In genomic region chr18:32470713-32471633, GRCh38 we compare ENCODE assay signal across 1 cellular context.
TF ChIP-seq lines count a peak whose summit lies in the region.

Gene GAREM1 (minus strand): TSS chr18:32470882. CDS start chr18:32470428, 454 bp downstream.

TF ChIP-seq in HepG2, 621 proteins besides CTCF, POLR2A, EP300 and RAD21 (continued from another document and continues in another):
- no peak for TF ChIP-seq JUNB (CRISPR knock-in tag; IDR thresholded peaks at IDR 0.05; ENCODE audit: borderline replicate concordance)
- no peak; the same call in 1 of the 2 replicates for TF ChIP-seq SMC3 (IDR thresholded peaks at IDR 0.05; ENCODE audit: low read length)
- TF ChIP-seq ZNF674 (CRISPR knock-in tag; IDR thresholded peaks at IDR 0.05; ENCODE audit: low read depth) = no peak
- no peak for TF ChIP-seq ZNF260 (CRISPR knock-in tag; IDR thresholded peaks at IDR 0.05; ENCODE audit: borderline replicate concordance, low read depth)
- peak; percentile 76; the same call in 1 of the 2 replicates for TF ChIP-seq ZNF274 (CRISPR knock-in tag; IDR thresholded peaks at IDR 0.05)
- TF ChIP-seq ZNF83 (CRISPR knock-in tag; IDR thresholded peaks at IDR 0.05; ENCODE audit: borderline replicate concordance) = no peak
- TF ChIP-seq ZSCAN29 (CRISPR knock-in tag; conservative IDR thresholded peaks at IDR 0.05) = no peak
- no peak for TF ChIP-seq ZSCAN5A (CRISPR knock-in tag; IDR thresholded peaks at IDR 0.05; ENCODE audit: borderline replicate concordance)
- TF ChIP-seq ZSCAN25 (CRISPR knock-in tag; IDR thresholded peaks at IDR 0.05) = peak; percentile 61; the same call in 1 of the 2 replicates
- TF ChIP-seq RARG (CRISPR knock-in tag; IDR thresholded peaks at IDR 0.05; ENCODE audit: low read depth) = no peak
- TF ChIP-seq MLXIP (CRISPR knock-in tag; IDR thresholded peaks at IDR 0.05; ENCODE audit: borderline replicate concordance) = no peak
- no peak for TF ChIP-seq NR2F6 (IDR thresholded peaks at IDR 0.05)
- no peak for TF ChIP-seq NR2F6 (CRISPR knock-in tag; IDR thresholded peaks at IDR 0.05)
- peak; percentile 52; the same call in 1 of the 2 replicates for TF ChIP-seq ZGPAT (CRISPR knock-in tag; IDR thresholded peaks at IDR 0.05)
- TF ChIP-seq ZNF414 (CRISPR knock-in tag; IDR thresholded peaks at IDR 0.05) = 0 out of 2 replicates have a peak, but pooled peaks have one; percentile 48
- no peak for TF ChIP-seq ZNF335 (CRISPR knock-in tag; IDR thresholded peaks at IDR 0.05)
- TF ChIP-seq ZMAT5 (CRISPR knock-in tag; IDR thresholded peaks at IDR 0.05; ENCODE audit: borderline replicate concordance, low read depth) = no peak
- TF ChIP-seq ZFP36L2 (CRISPR knock-in tag; IDR thresholded peaks at IDR 0.05) = no peak
- TF ChIP-seq ZNF749 (CRISPR knock-in tag; IDR thresholded peaks at IDR 0.05; ENCODE audit: borderline replicate concordance) = 0 out of 2 replicates have a peak, but pooled peaks have one; percentile 24
- no peak for TF ChIP-seq ZNF678 (CRISPR knock-in tag; IDR thresholded peaks at IDR 0.05)
- peak; percentile 16; the same call in 1 of the 2 replicates for TF ChIP-seq ZNF670 (CRISPR knock-in tag; IDR thresholded peaks at IDR 0.05; ENCODE audit: borderline replicate concordance)
- TF ChIP-seq ZNF839 (CRISPR knock-in tag; IDR thresholded peaks at IDR 0.05; ENCODE audit: borderline replicate concordance) = 0 out of 2 replicates have a peak, but pooled peaks have one; percentile 57
- 0 out of 2 replicates have a peak, but pooled peaks have one; percentile 73 for TF ChIP-seq ZNF512 (CRISPR knock-in tag; IDR thresholded peaks at IDR 0.05)
- TF ChIP-seq ZFP37 (CRISPR knock-in tag; IDR thresholded peaks at IDR 0.05; ENCODE audit: borderline replicate concordance) = no peak
- peak; percentile 35; the same call in 1 of the 2 replicates for TF ChIP-seq ZNF574 (CRISPR knock-in tag; IDR thresholded peaks at IDR 0.05)
- TF ChIP-seq IKZF5 (CRISPR knock-in tag; IDR thresholded peaks at IDR 0.05) = 0 out of 2 replicates have a peak, but pooled peaks have one; percentile 49
- TF ChIP-seq HOXD1 (CRISPR knock-in tag; IDR thresholded peaks at IDR 0.05) = no peak
- no peak for TF ChIP-seq ZNF263 (CRISPR knock-in tag; IDR thresholded peaks at IDR 0.05)
- no peak for TF ChIP-seq ZMYM3 (CRISPR knock-in tag; IDR thresholded peaks at IDR 0.05)
- TF ChIP-seq ZKSCAN8 (CRISPR knock-in tag; IDR thresholded peaks at IDR 0.05; ENCODE audit: borderline replicate concordance) = no peak
- TF ChIP-seq GATAD2A (CRISPR knock-in tag; IDR thresholded peaks at IDR 0.05) = peak; percentile 45; the same call in 1 of the 2 replicates
- no peak for TF ChIP-seq AHR (CRISPR knock-in tag; IDR thresholded peaks at IDR 0.05)
- TF ChIP-seq KDM4B (CRISPR knock-in tag; IDR thresholded peaks at IDR 0.05) = peak; percentile 35; the same call in 1 of the 2 replicates
- TF ChIP-seq ZBTB10 (CRISPR knock-in tag; IDR thresholded peaks at IDR 0.05; ENCODE audit: borderline replicate concordance) = no peak
- no peak for TF ChIP-seq CBX2 (IDR thresholded peaks at IDR 0.05; ENCODE audit: low read depth, low read length)
- TF ChIP-seq CBX2 (CRISPR knock-in tag; IDR thresholded peaks at IDR 0.05; ENCODE audit: low read depth) = no peak
- TF ChIP-seq RELA (CRISPR knock-in tag; IDR thresholded peaks at IDR 0.05) = no peak
- TF ChIP-seq RBFOX2 (IDR thresholded peaks at IDR 0.05; ENCODE audit: low read depth, low read length) = peak; percentile 74
- TF ChIP-seq RBM39 (IDR thresholded peaks at IDR 0.05; ENCODE audit: low read depth, low read length, poor library complexity, severe bottlenecking) = no peak
- no peak for TF ChIP-seq EZH2 (conservative IDR thresholded peaks at IDR 0.05; ENCODE audit: low read depth, low read length)
- TF ChIP-seq ZNF770 (CRISPR knock-in tag; IDR thresholded peaks at IDR 0.05) = peak; percentile 41; the same call in 1 of the 2 replicates
- TF ChIP-seq THRA (CRISPR knock-in tag; IDR thresholded peaks at IDR 0.05; ENCODE audit: borderline replicate concordance) = peak; percentile 15; the same call in 1 of the 2 replicates
- no peak for TF ChIP-seq RORA (CRISPR knock-in tag; IDR thresholded peaks at IDR 0.05)
- TF ChIP-seq NCOA1 (CRISPR knock-in tag; IDR thresholded peaks at IDR 0.05) = no peak
- TF ChIP-seq ZNF317 (CRISPR knock-in tag; IDR thresholded peaks at IDR 0.05) = no peak
